Comparison of ENCODE assay signal across 35 cellular contexts in the genomic region with DNA sequence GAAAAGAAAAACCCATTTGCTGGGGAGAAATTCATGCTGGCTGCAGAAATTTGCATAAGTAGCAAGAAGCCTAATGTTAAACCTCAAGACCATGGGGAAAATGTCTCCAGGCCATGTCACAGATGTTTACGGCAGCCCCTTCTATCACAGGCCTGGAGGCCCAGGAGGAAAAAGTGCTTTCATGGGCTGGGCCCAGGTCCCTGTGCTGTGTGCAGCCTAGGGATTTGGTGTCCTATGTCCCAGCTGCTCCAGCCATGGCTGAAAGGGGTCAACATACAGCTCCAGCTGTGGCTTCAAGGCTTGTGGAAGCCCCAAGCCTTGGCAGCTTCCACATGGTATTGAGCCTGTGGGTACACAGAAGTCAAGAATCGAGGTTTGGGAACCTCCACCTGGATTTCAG.
"Had no signal": no experiment of that assay in that cellular context is flagged by ENCODE, and none has a peak within 500 bp of the region (broad histone marks: within the 10 kb centered on the region; RNA-seq: fewer than 3 reads in every experiment).

No MANE protein-coding gene starts in this region.

- H3K4me3 ChIP-seq: MG63 had no signal

- DNase-seq: Kasumi-1, MG63, MM.1S, MV-4-11, NCI-H1048, NCI-H1092, NCI-H1092 treated with DMSO at 0.1 percent for 48 hours, NCI-H1105, NCI-H1105 treated with DMSO at 0.1 percent for 48 hours, NCI-H1417, NCI-H1417 treated with DMSO at 0.1 percent for 48 hours, NCI-H1436, NCI-H1436 treated with DMSO at 0.1 percent for 48 hours, NCI-H146, NCI-H1694, NCI-H1694 treated with DMSO at 0.1 percent for 48 hours, NCI-H187, NCI-H187 treated with DMSO at 0.1 percent for 48 hours, NCI-H1930, NCI-H2029, NCI-H2029 treated with DMSO at 0.1 percent for 48 hours, NCI-H2081, NCI-H2081 treated with DMSO at 0.1 percent for 48 hours, NCI-H2107, NCI-H2171, NCI-H2171 treated with DMSO at 0.1 percent for 48 hours, NCI-H2227 treated with DMSO at 0.1 percent for 48 hours, NCI-H226, NCI-H345, NCI-H446, NCI-H446 treated with DMSO at 0.1 percent for 48 hours, NCI-H510A, NCI-H510A treated with DMSO at 0.1 percent for 48 hours, NCI-H524, NCI-H524 treated with DMSO at 0.1 percent for 48 hours had no signal

- H3K9me3 ChIP-seq: MG63 had no signal

- H3K27me3 ChIP-seq: MG63 had no signal

- H3K36me3 ChIP-seq: MG63 had no signal
